ENCODE assay signal across 8 cellular contexts in genomic region chr5:36150676-36151433, GRCh38. TPM values are rescaled to one million over a fixed set of nuclear protein-coding genes. Genes with fewer than 3 reads are reported as not detected.
A peak's percentile ranks its signal among the peaks of the same experiment; 100 is the strongest.
DNase-seq lines count a peak whose midpoint lies in the region; TF ChIP-seq lines count a peak whose summit lies in the region.

No MANE protein-coding gene starts in this region.

- H3K27ac ChIP-seq in OCI-LY1 (ENCODE audit: low read depth, low read length, poor library complexity, severe bottlenecking) (peak overlapping the region; percentile 49), neural progenitor cell (no peak overlapping the region)

- DNase-seq in AG09309 (ENCODE audit: low read depth) (no peak), HPDE6-E6E7 (ENCODE audit: extremely low spot score) (peak; percentile 37), fibroblast of pulmonary artery (ENCODE audit: low read depth) (peak; percentile 53), neural progenitor cell (ENCODE audit: low spot score) (peak; percentile 75), type B pancreatic cell (ENCODE audit: extremely low spot score, unreplicated experiment) (no peak)
- DNase-seq in activated T-helper 2 cell treated with anti-CD3 and anti-CD28 coated beads, Interferon-gamma antibody, Interleukin-2, Interleukin-4, amounts not matched to agents 10 μg/mL and 5 μg/mL and 100 μg/mL, durations not matched to agents 14 hours and 24 hours and 36 hours (ENCODE audit: low spot score): peak; percentile 49

- H3K4me1 ChIP-seq in OCI-LY1 (ENCODE audit: insufficient read depth, low read length, severe bottlenecking): peaks cover 49% of the 10 kb centered on the region
- H3K4me1 ChIP-seq in neural progenitor cell: peaks cover 17% of the 10 kb centered on the region

- no peaks in the 10 kb centered on the region for H3K27me3 Mint-ChIP-seq in activated T-helper 2 cell treated with anti-CD3 and anti-CD28 coated beads, Interferon-gamma antibody, Interleukin-2, Interleukin-4, amounts not matched to agents 10 μg/mL and 5 μg/mL and 100 μg/mL, durations not matched to agents 14 hours and 24 hours and 36 hours (ENCODE audit: low read depth)
- peaks cover 4% of the 10 kb centered on the region for H3K27me3 Mint-ChIP-seq in neural progenitor cell (ENCODE audit: insufficient read depth, low read depth)
- H3K27me3 Mint-ChIP-seq in type B pancreatic cell: no peaks in the 10 kb centered on the region

- H3F3A ChIP-seq in OCI-LY1 (ENCODE audit: insufficient read depth, low read length) (no peaks in the 10 kb centered on the region), neural progenitor cell (ENCODE audit: low read depth) (peaks cover 7% of the 10 kb centered on the region)

- no peaks in the 10 kb centered on the region for H3K27me3 ChIP-seq in OCI-LY1 (ENCODE audit: insufficient read depth, low read length)
- no peaks in the 10 kb centered on the region for H3K27me3 ChIP-seq in neural progenitor cell

- H4K20me1 ChIP-seq in OCI-LY1 (ENCODE audit: insufficient read depth, low read length): no peaks in the 10 kb centered on the region
- peaks cover 3% of the 10 kb centered on the region for H4K20me1 ChIP-seq in neural progenitor cell (ENCODE audit: low read depth)

- H2AFZ ChIP-seq in OCI-LY1 (ENCODE audit: low read length) (no peak overlapping the region), neural progenitor cell (replicated peaks) (peak overlapping the region; percentile 71)

- no peaks in the 10 kb centered on the region for H3K9me3 Mint-ChIP-seq in activated T-helper 2 cell treated with anti-CD3 and anti-CD28 coated beads, Interferon-gamma antibody, Interleukin-2, Interleukin-4, amounts not matched to agents 10 μg/mL and 5 μg/mL and 100 μg/mL, durations not matched to agents 14 hours and 24 hours and 36 hours
- no peaks in the 10 kb centered on the region for H3K9me3 Mint-ChIP-seq in neural progenitor cell
- H3K9me3 Mint-ChIP-seq in type B pancreatic cell: no peaks in the 10 kb centered on the region

- peak overlapping the region; percentile 96 for H3K4me3 ChIP-seq in AG09309 (ENCODE audit: control insufficient read depth, low read depth, low read length)
- H3K4me3 ChIP-seq in OCI-LY1 (ENCODE audit: low read depth, low read length, poor library complexity, severe bottlenecking): peak overlapping the region; percentile 72
- peak overlapping the region; percentile 78 for H3K4me3 ChIP-seq in fibroblast of pulmonary artery (replicated peaks; ENCODE audit: low read depth, low read length)
- peak overlapping the region; percentile 78 for H3K4me3 ChIP-seq in neural progenitor cell

- peak; percentile 29 for TF ChIP-seq POLR2A in GM19193 (IDR thresholded peaks at IDR 0.05; ENCODE audit: extremely low read depth, insufficient read depth, insufficient read length)

- H3K9ac ChIP-seq in OCI-LY1 (ENCODE audit: low read length): peak overlapping the region; percentile 76
- H3K9ac ChIP-seq in neural progenitor cell: peak overlapping the region; percentile 60

- peaks cover 27% of the 10 kb centered on the region for H3K36me3 ChIP-seq in OCI-LY1 (ENCODE audit: insufficient read depth, low read length)
- peaks cover 9% of the 10 kb centered on the region for H3K36me3 ChIP-seq in neural progenitor cell

- H3K79me2 ChIP-seq in OCI-LY1 (ENCODE audit: insufficient read depth, low read length) (peaks cover 51% of the 10 kb centered on the region), neural progenitor cell (ENCODE audit: low read depth) (peaks cover 48% of the 10 kb centered on the region)

- H3K4me2 ChIP-seq in OCI-LY1 (ENCODE audit: low read length): peak overlapping the region; percentile 74
- H3K4me2 ChIP-seq in neural progenitor cell: peak overlapping the region; percentile 82

- H3K4me1 Mint-ChIP-seq in activated T-helper 2 cell treated with anti-CD3 and anti-CD28 coated beads, Interferon-gamma antibody, Interleukin-2, Interleukin-4, amounts not matched to agents 10 μg/mL and 5 μg/mL and 100 μg/mL, durations not matched to agents 14 hours and 24 hours and 36 hours (ENCODE audit: low read depth): peaks cover 40% of the 10 kb centered on the region
- H3K4me1 Mint-ChIP-seq in neural progenitor cell (peaks cover 29% of the 10 kb centered on the region), type B pancreatic cell (ENCODE audit: unreplicated experiment) (peaks cover 31% of the 10 kb centered on the region)

- peak overlapping the region; percentile 88 for H3K27ac Mint-ChIP-seq in activated T-helper 2 cell treated with anti-CD3 and anti-CD28 coated beads, Interferon-gamma antibody, Interleukin-2, Interleukin-4, amounts not matched to agents 10 μg/mL and 5 μg/mL and 100 μg/mL, durations not matched to agents 14 hours and 24 hours and 36 hours
- H3K27ac Mint-ChIP-seq in neural progenitor cell (peak overlapping the region; percentile 76), type B pancreatic cell (peak overlapping the region; percentile 94)

- H3K9me2 ChIP-seq in OCI-LY1 (ENCODE audit: low read depth, low read length): no peaks in the 10 kb centered on the region

- TF ChIP-seq CTCF in AG09309 (IDR thresholded peaks at IDR 0.05; ENCODE audit: control insufficient read depth, insufficient read depth, low read depth, low read length, missing control alignments): no peak
- no peak for TF ChIP-seq CTCF in OCI-LY1 (IDR thresholded peaks at IDR 0.05; ENCODE audit: low read length)
- no peak for TF ChIP-seq CTCF in fibroblast of pulmonary artery (IDR thresholded peaks at IDR 0.05; ENCODE audit: low read length, missing control alignments)
- TF ChIP-seq CTCF in neural progenitor cell (IDR thresholded peaks at IDR 0.05): no peak
- TF ChIP-seq CTCF in type B pancreatic cell (conservative IDR thresholded peaks at IDR 0.05): no peak

- no peaks in the 10 kb centered on the region for H3K9me3 ChIP-seq in OCI-LY1 (ENCODE audit: low read length)
- no peaks in the 10 kb centered on the region for H3K9me3 ChIP-seq in neural progenitor cell (ENCODE audit: low read depth)

- peak overlapping the region; percentile 95 for H3K4me3 Mint-ChIP-seq in activated T-helper 2 cell treated with anti-CD3 and anti-CD28 coated beads, Interferon-gamma antibody, Interleukin-2, Interleukin-4, amounts not matched to agents 10 μg/mL and 5 μg/mL and 100 μg/mL, durations not matched to agents 14 hours and 24 hours and 36 hours (ENCODE audit: low read depth)
- H3K4me3 Mint-ChIP-seq in neural progenitor cell (peak overlapping the region; percentile 95), type B pancreatic cell (peak overlapping the region; percentile 92)

- H3K36me3 Mint-ChIP-seq in activated T-helper 2 cell treated with anti-CD3 and anti-CD28 coated beads, Interferon-gamma antibody, Interleukin-2, Interleukin-4, amounts not matched to agents 10 μg/mL and 5 μg/mL and 100 μg/mL, durations not matched to agents 14 hours and 24 hours and 36 hours (ENCODE audit: low read depth): peaks cover 36% of the 10 kb centered on the region
- H3K36me3 Mint-ChIP-seq in neural progenitor cell (peaks cover 13% of the 10 kb centered on the region), type B pancreatic cell (peaks cover 8% of the 10 kb centered on the region)

- intact Hi-C loops in activated T-helper 2 cell treated with anti-CD3 and anti-CD28 coated beads, Interferon-gamma antibody, Interleukin-2, Interleukin-4, amounts not matched to agents 10 μg/mL and 5 μg/mL and 100 μg/mL, durations not matched to agents 14 hours and 24 hours and 36 hours (cut with micrococcal nuclease): loop anchor here (1.0 to 10.0 kb wide), 2 partner anchors 76 to 91 kb away; no protein-coding TSS in a partner anchor

RNA-seq across cellular contexts. Expression of gene LMBRD2, which starts 0.8 kb away (rescaled TPM):
- 9.3 and 11.6 TPM in 2 replicates for total RNA-seq in activated T-helper 2 cell treated with anti-CD3 and anti-CD28 coated beads, Interferon-gamma antibody, Interleukin-2, Interleukin-4, amounts not matched to agents 10 μg/mL and 5 μg/mL and 100 μg/mL, durations not matched to agents 14 hours and 24 hours and 36 hours
- total RNA-seq in neural progenitor cell (ENCODE audit: low replicate concordance): 7.8 and 11.8 TPM in 2 replicates
- 7.9 and 9.9 TPM in 2 replicates for total RNA-seq in type B pancreatic cell (ENCODE audit: low replicate concordance)

RNA-seq across cellular contexts. Expression of gene SKP2, which starts 1.1 kb away (rescaled TPM):
- 56.6 and 58.9 TPM in 2 replicates for total RNA-seq in activated T-helper 2 cell treated with anti-CD3 and anti-CD28 coated beads, Interferon-gamma antibody, Interleukin-2, Interleukin-4, amounts not matched to agents 10 μg/mL and 5 μg/mL and 100 μg/mL, durations not matched to agents 14 hours and 24 hours and 36 hours
- 93.4 and 99.5 TPM in 2 replicates for total RNA-seq in neural progenitor cell (ENCODE audit: low replicate concordance)
- total RNA-seq in type B pancreatic cell (ENCODE audit: low replicate concordance): 78.3 and 98.4 TPM in 2 replicates

Comparison
In these comparisons a context has a peak if more than half of its experiments do, and no peak if none do; other contexts are left out.
1. DNase-seq: peak in HPDE6-E6E7 (single experiment), activated T-helper 2 cell treated with anti-CD3 and anti-CD28 coated beads, Interferon-gamma antibody, Interleukin-2, Interleukin-4, amounts not matched to agents 10 μg/mL and 5 μg/mL and 100 μg/mL, durations not matched to agents 14 hours and 24 hours and 36 hours (single experiment), fibroblast of pulmonary artery (single experiment) and neural progenitor cell (single experiment); none in AG09309 (single experiment) and type B pancreatic cell (single experiment).
2. Peak in every context shown above with its lines, with median percentiles within 50 percentile points of each other: H3K4me3 ChIP-seq, H3K27ac Mint-ChIP-seq and H3K4me3 Mint-ChIP-seq.